In genomic region chr6:4348462-4349112, GRCh38 we compare ENCODE assay signal across 15 cellular contexts.
DNase-seq lines count a peak whose midpoint lies in the region; ATAC-seq, FAIRE-seq and TF ChIP-seq lines count a peak whose summit lies in the region.
"Had no signal": no experiment of that assay in that cellular context is flagged by ENCODE, and none has a peak within 500 bp of the region (broad histone marks: within the 10 kb centered on the region; RNA-seq: fewer than 3 reads in every experiment).

No MANE protein-coding gene starts in this region.

- H3K9ac ChIP-seq in astrocyte (ENCODE audit: low read length) = no peak overlapping the region
- no peak overlapping the region for H3K9ac ChIP-seq in rectal smooth muscle tissue (ENCODE audit: low read length)
- no peak overlapping the region for H3K9ac ChIP-seq in H9 (ENCODE audit: extremely low read depth, insufficient read length, low read length)

- WGBS in H9 (ENCODE audit: extremely low coverage, insufficient read length, low lambda C conversion rate) = no CpG with 5 or more reads among the region's 14 CpGs
- 52 to 60% (median 53%) methylated on average over 14 of the region's 14 CpGs for WGBS in ovary, 3 donors

- no peaks in the 10 kb centered on the region for H3K9me3 Mint-ChIP-seq in astrocyte (ENCODE audit: unreplicated experiment)
- no peaks in the 10 kb centered on the region for H3K9me3 Mint-ChIP-seq in H9
- H3K9me3 Mint-ChIP-seq: activated naive CD4-positive, alpha-beta T cell treated with anti-CD3 and anti-CD28 coated beads for 36 hours had no signal

- TF ChIP-seq POLR2A in GM12891 (IDR thresholded peaks at IDR 0.05; ENCODE audit: low read depth, low read length) = no peak
- TF ChIP-seq POLR2A in ovary (IDR thresholded peaks at IDR 0.05) = no peak

- H3K23ac ChIP-seq in H9 (ENCODE audit: insufficient read length, low read depth, low read length) = no peak overlapping the region

- intact Hi-C loops in ovary (cut with DNase I) = no loop called here

- no peaks in the 10 kb centered on the region for H3K27me3 Mint-ChIP-seq in astrocyte (ENCODE audit: low read depth, unreplicated experiment)
- H3K27me3 Mint-ChIP-seq in H9 (ENCODE audit: low read depth) = peaks cover 23% of the 10 kb centered on the region

- no peak overlapping the region for H4K8ac ChIP-seq in H9 (replicated peaks; ENCODE audit: insufficient read length, low read depth, low read length)

- no peak for FAIRE-seq in GM12891 (lab: Jason Lieb, UNC)
- FAIRE-seq in astrocyte (lab: Jason Lieb, UNC) = no peak
- FAIRE-seq: kidney had no signal

- DNase-seq in GM12891 (ENCODE audit: insufficient read length, low spot score) = peak; percentile 31
- no peak for DNase-seq in astrocyte (ENCODE audit: low read depth)
- no peak for DNase-seq in cortex of kidney (lab: John Stamatoyannopoulos, UW)
- no peak for DNase-seq in H9
- no peak for DNase-seq in ovary
- DNase-seq: activated naive CD4-positive, alpha-beta T cell treated with anti-CD3 and anti-CD28 coated beads for 36 hours; HCEC 1CT; kidney; NCI-H2171 treated with DMSO at 0.1 percent for 48 hours had no signal

- H2BK5ac ChIP-seq in H9 (ENCODE audit: insufficient read length, low read length) = no peak overlapping the region

- no peak overlapping the region for H3K4ac ChIP-seq in H9 (ENCODE audit: low read depth, low read length)

- no peak overlapping the region for H3T11ph ChIP-seq in H9 (ENCODE audit: low read length)

- H3K4me1 ChIP-seq in astrocyte (ENCODE audit: insufficient read depth, low read length) = peaks cover 41% of the 10 kb centered on the region
- H3K4me1 ChIP-seq in rectal smooth muscle tissue (ENCODE audit: control insufficient read depth, insufficient read depth, low read length) = peaks cover 14% of the 10 kb centered on the region
- no peaks in the 10 kb centered on the region; the same call in 1 of the 2 replicates for H3K4me1 ChIP-seq in H9 (ENCODE audit: insufficient read depth, low read length)
- no peaks in the 10 kb centered on the region for H3K4me1 ChIP-seq in ovary (ENCODE audit: insufficient read depth)
- H3K4me1 ChIP-seq: prostate gland had no signal

- H3K18ac ChIP-seq in H9 (ENCODE audit: insufficient read length, low read depth, low read length) = no peak overlapping the region

- H3K36me3 Mint-ChIP-seq in astrocyte (ENCODE audit: low read depth, unreplicated experiment) (no peaks in the 10 kb centered on the region), H9 (ENCODE audit: insufficient read depth in 1 of 3, low read depth in 3 of 3) (no peaks in the 10 kb centered on the region)

- H3K79me1 ChIP-seq in H9 (ENCODE audit: insufficient read depth, low read depth, low read length, poor library complexity, severe bottlenecking) = no peaks in the 10 kb centered on the region

- H3K14ac ChIP-seq in H9 (ENCODE audit: insufficient read depth, low read length) = no peak overlapping the region

- no peak overlapping the region for H3K56ac ChIP-seq in H9 (ENCODE audit: insufficient read length, low read depth, low read length)

- no peak for TF ChIP-seq EP300 in ovary (IDR thresholded peaks at IDR 0.05)

- H3K4me3 Mint-ChIP-seq in astrocyte (ENCODE audit: unreplicated experiment) (no peak overlapping the region), H9 (no peak overlapping the region)
- H3K4me3 Mint-ChIP-seq: activated naive CD4-positive, alpha-beta T cell treated with anti-CD3 and anti-CD28 coated beads for 36 hours had no signal

- no peaks in the 10 kb centered on the region for H3K27me3 ChIP-seq in astrocyte (ENCODE audit: insufficient read depth, low read length)
- H3K27me3 ChIP-seq in rectal smooth muscle tissue (ENCODE audit: control insufficient read depth, insufficient read depth, low read length) = no peaks in the 10 kb centered on the region
- no peaks in the 10 kb centered on the region; the same call in 1 of the 2 replicates for H3K27me3 ChIP-seq in H9 (ENCODE audit: insufficient read depth, low read length)
- no peaks in the 10 kb centered on the region for H3K27me3 ChIP-seq in ovary
- H3K27me3 ChIP-seq: tibial nerve had no signal

- H3K9me3 ChIP-seq in astrocyte (ENCODE audit: insufficient read depth, low read depth, low read length) = no peaks in the 10 kb centered on the region
- H3K9me3 ChIP-seq in H9 (ENCODE audit: control insufficient read depth, low read depth, low read length) = no peaks in the 10 kb centered on the region
- H3K9me3 ChIP-seq in ovary = no peaks in the 10 kb centered on the region
- H3K9me3 ChIP-seq: prostate gland, tibial nerve had no signal

- H2BK12ac ChIP-seq in H9 (ENCODE audit: insufficient read length, low read depth, low read length) = no peak overlapping the region

- H2AFZ ChIP-seq in astrocyte (ENCODE audit: low read depth, low read length) (no peak overlapping the region), H9 (ENCODE audit: low read length) (no peak overlapping the region)

- TF ChIP-seq CTCF in astrocyte (IDR thresholded peaks at IDR 0.05; ENCODE audit: insufficient read depth, low read depth, low read length) (no peak), H9 (conservative IDR thresholded peaks at IDR 0.05) (no peak), ovary (IDR thresholded peaks at IDR 0.05) (no peak)

- no peak overlapping the region for H3K27ac ChIP-seq in astrocyte (ENCODE audit: low read depth, low read length)
- H3K27ac ChIP-seq in rectal smooth muscle tissue (ENCODE audit: low read depth, low read length) = peak overlapping the region; percentile 66
- no peak overlapping the region for H3K27ac ChIP-seq in H9 (ENCODE audit: insufficient read length, low read depth, low read length)
- no peak overlapping the region for H3K27ac ChIP-seq in ovary
- H3K27ac ChIP-seq: prostate gland, VCaP had no signal

- peaks cover 41% of the 10 kb centered on the region for H3K4me1 Mint-ChIP-seq in astrocyte (ENCODE audit: low read depth, unreplicated experiment)
- peaks cover 0 to 9% of the 10 kb centered on the region in 2 experiments; a peak in 2 of 4 replicates for H3K4me1 Mint-ChIP-seq in H9

- no peaks in the 10 kb centered on the region for H3K23me2 ChIP-seq in H9 (ENCODE audit: insufficient read length, low read depth, low read length, poor library complexity, severe bottlenecking)

- H3K4me2 ChIP-seq in astrocyte (ENCODE audit: low read length) (peak overlapping the region; percentile 3), H9 (ENCODE audit: insufficient read depth, insufficient read length, low read length) (no peak overlapping the region)

- H4K5ac ChIP-seq in H9 (ENCODE audit: insufficient read length, low read depth, low read length) = no peak overlapping the region

- H2AK5ac ChIP-seq in H9 (ENCODE audit: insufficient read length, low read length) = no peak overlapping the region

- H3K79me2 ChIP-seq in astrocyte (ENCODE audit: insufficient read depth, low read length) (no peaks in the 10 kb centered on the region), H9 (ENCODE audit: insufficient read depth, low read length) (no peaks in the 10 kb centered on the region)

- H2BK120ac ChIP-seq in H9 (ENCODE audit: low read depth, low read length, poor library complexity, severe bottlenecking) = no peak overlapping the region

- H4K20me1 ChIP-seq in astrocyte (ENCODE audit: insufficient read depth, low read length) = no peaks in the 10 kb centered on the region
- no peaks in the 10 kb centered on the region for H4K20me1 ChIP-seq in H9 (ENCODE audit: control insufficient read depth, insufficient read depth, insufficient read length)

- H3K36me3 ChIP-seq in astrocyte (ENCODE audit: insufficient read depth, low read length) (no peaks in the 10 kb centered on the region), rectal smooth muscle tissue (ENCODE audit: control insufficient read depth, insufficient read depth, low read length) (no peaks in the 10 kb centered on the region), ovary (no peaks in the 10 kb centered on the region)
- H3K36me3 ChIP-seq: prostate gland, tibial nerve had no signal

- no peak overlapping the region for H2BK15ac ChIP-seq in H9 (ENCODE audit: low read depth, low read length)

- peak; percentile 48 for ATAC-seq in HG02852 (IDR thresholded peaks at IDR 0.05; ENCODE audit: unreplicated experiment)
- ATAC-seq in GM19395 (IDR thresholded peaks at IDR 0.05; ENCODE audit: unreplicated experiment) = no peak

- H4K91ac ChIP-seq in H9 (ENCODE audit: insufficient read length, low read depth, low read length) = no peak overlapping the region

- no peak overlapping the region for H2BK20ac ChIP-seq in H9 (ENCODE audit: low read depth, low read length, poor library complexity, severe bottlenecking)

- H3K27ac Mint-ChIP-seq in astrocyte (ENCODE audit: unreplicated experiment) (peak overlapping the region; percentile 75), H9 (no peak overlapping the region)
- H3K27ac Mint-ChIP-seq: activated naive CD4-positive, alpha-beta T cell treated with anti-CD3 and anti-CD28 coated beads for 36 hours had no signal

- no peak overlapping the region for H3K4me3 ChIP-seq in astrocyte (ENCODE audit: insufficient read depth, low read depth, low read length)
- no peak overlapping the region for H3K4me3 ChIP-seq in rectal smooth muscle tissue (ENCODE audit: low read length)
- H3K4me3 ChIP-seq in ovary = no peak overlapping the region
- H3K4me3 ChIP-seq: prostate gland, tibial nerve had no signal

TF ChIP-seq in GM12891, 5 proteins besides CTCF, POLR2A, EP300 and RAD21:
- TF ChIP-seq POU2F2 (IDR thresholded peaks at IDR 0.05; ENCODE audit: low read depth, low read length) (no peak), PAX5 (IDR thresholded peaks at IDR 0.05; ENCODE audit: insufficient read depth, low read length, severe bottlenecking) (no peak), TAF1 (IDR thresholded peaks at IDR 0.05; ENCODE audit: low read depth, low read length) (no peak), SPI1 (IDR thresholded peaks at IDR 0.05; ENCODE audit: low read depth, low read length) (peak; percentile 76), POLR2AphosphoS5 (IDR thresholded peaks at IDR 0.05; ENCODE audit: low read depth, low read length) (no peak)
